18 cellular contexts compared by ENCODE assay signal in genomic region chr1:241250465-241250864, GRCh38.
DNase-seq lines count a peak whose midpoint lies in the region; FAIRE-seq and TF ChIP-seq lines count a peak whose summit lies in the region.
"Had no signal": no experiment of that assay in that cellular context is flagged by ENCODE, and none has a peak within 500 bp of the region (broad histone marks: within the 10 kb centered on the region; RNA-seq: fewer than 3 reads in every experiment).

No MANE protein-coding gene starts in this region.

- no peaks in the 10 kb centered on the region for H3K36me3 ChIP-seq in bronchial epithelial cell (ENCODE audit: control insufficient read depth, insufficient read depth, low read length)
- H3K36me3 ChIP-seq: sigmoid colon, SJCRH30, transverse colon had no signal

- TF ChIP-seq CTCF in bronchial epithelial cell (IDR thresholded peaks at IDR 0.05; ENCODE audit: insufficient read depth, low read length, severe bottlenecking) = no peak

- H3K27me3 ChIP-seq in bronchial epithelial cell (ENCODE audit: control insufficient read depth, insufficient read depth, low read length) = no peaks in the 10 kb centered on the region
- H3K27me3 ChIP-seq: sigmoid colon, SJCRH30, transverse colon had no signal

- in situ Hi-C loops in G401 (cut with HindIII; ENCODE audit: low sequenced_read_pairs) = no loop called here

- FAIRE-seq in bronchial epithelial cell (lab: Jason Lieb, UNC) = no peak

- no peak overlapping the region for H3K4me3 ChIP-seq in bronchial epithelial cell (ENCODE audit: low read depth, low read length)
- H3K4me3 ChIP-seq: sigmoid colon, SJCRH30, transverse colon had no signal

- peak; percentile 54 for DNase-seq in COR-L47 (lab: John Stamatoyannopoulos, UW)
- DNase-seq in NCI-H1436 (lab: John Stamatoyannopoulos, UW) = peak; percentile 84
- DNase-seq in NCI-H345 treated with DMSO at 0.1 percent for 48 hours (lab: John Stamatoyannopoulos, UW; ENCODE audit: unreplicated experiment) = peak; percentile 97
- DNase-seq in bronchial epithelial cell (ENCODE audit: low read depth) = peak; percentile 3
- no peak for DNase-seq in G401 (ENCODE audit: low spot score)
- DNase-seq in germinal center (ENCODE audit: low spot score) = no peak
- no peak for DNase-seq in A172 (ENCODE audit: low spot score)
- DNase-seq in NCI-H524 (lab: John Stamatoyannopoulos, UW) = no peak
- DNase-seq: ACHN; activated CD4-positive, alpha-beta T cell treated with anti-CD3 and anti-CD28 coated beads for 36 hours; foreskin melanocyte; left ventricle myocardium superior; NCI-H446; OCI-M1; sigmoid colon; SJCRH30; stimulated activated naive CD8-positive, alpha-beta T cell treated with anti-CD3 and anti-CD28 coated beads, Interleukin-15, Interleukin-2, amounts not matched to agents 100 U/mL and 50 U/mL, for 24 hours; transverse colon had no signal

Comparison
In these comparisons a context has a peak if more than half of its experiments do, and no peak if none do; other contexts are left out.
1. DNase-seq: peak in COR-L47 (single experiment), NCI-H1436 (single experiment), NCI-H345 treated with DMSO at 0.1 percent for 48 hours (single experiment) and bronchial epithelial cell (single experiment); none in G401 (single experiment), germinal center (single experiment), A172 (single experiment) and NCI-H524 (0 of 2).